Comparison of ENCODE assay signal across 11 cellular contexts in the genomic region with DNA sequence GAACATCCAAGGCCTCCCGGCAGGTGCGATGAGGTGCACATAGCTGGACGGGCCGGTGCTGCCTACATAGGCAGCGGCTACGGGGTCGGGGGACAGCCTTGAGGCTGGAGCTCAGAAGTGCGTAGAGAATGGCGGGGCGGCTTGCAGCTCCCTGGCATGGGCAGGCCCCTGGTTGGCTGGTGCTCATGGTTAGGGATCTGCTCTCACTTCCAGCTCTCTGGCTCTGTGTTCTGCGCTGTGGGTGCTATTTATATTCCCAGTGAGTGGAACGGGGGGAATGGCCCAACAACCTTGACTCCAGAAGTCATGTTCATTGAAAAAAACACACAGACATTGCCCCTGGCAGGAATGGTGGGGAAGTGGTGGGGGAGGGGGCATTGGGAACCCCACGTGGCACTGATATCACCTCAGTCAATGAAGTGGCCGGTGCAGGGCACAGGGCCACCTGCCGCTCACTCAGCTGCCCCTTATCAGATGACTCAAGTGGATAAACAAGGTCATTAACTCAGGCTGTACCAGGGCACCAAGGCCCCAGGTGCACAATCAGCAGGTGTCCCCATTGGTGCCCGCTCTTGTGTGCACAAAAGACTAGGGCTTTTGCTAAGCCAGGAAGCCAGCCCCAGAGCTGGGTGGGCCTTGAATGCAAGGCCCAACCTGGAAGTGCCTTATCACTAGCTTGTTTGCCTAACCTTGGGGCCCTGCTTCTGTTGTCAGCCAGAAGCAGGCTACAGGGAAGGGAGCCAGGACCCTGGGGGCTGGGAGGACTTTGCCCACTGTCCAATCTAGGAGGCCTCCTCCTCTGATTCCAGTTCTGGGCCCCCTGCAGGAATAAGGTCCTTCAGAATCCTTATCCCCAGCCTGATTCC. TPM values are rescaled to one million over a fixed set of nuclear protein-coding genes. Genes with fewer than 3 reads are reported as not detected.
DNase-seq lines count a peak whose midpoint lies in the region; ATAC-seq and TF ChIP-seq lines count a peak whose summit lies in the region.
"Had no signal": no experiment of that assay in that cellular context is flagged by ENCODE, and none has a peak within 500 bp of the region (broad histone marks: within the 10 kb centered on the region; RNA-seq: fewer than 3 reads in every experiment).

A gene with protein sequence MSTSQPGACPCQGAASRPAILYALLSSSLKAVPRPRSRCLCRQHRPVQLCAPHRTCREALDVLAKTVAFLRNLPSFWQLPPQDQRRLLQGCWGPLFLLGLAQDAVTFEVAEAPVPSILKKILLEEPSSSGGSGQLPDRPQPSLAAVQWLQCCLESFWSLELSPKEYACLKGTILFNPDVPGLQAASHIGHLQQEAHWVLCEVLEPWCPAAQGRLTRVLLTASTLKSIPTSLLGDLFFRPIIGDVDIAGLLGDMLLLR (minus strand): TSS at position 222 of the 866 bp plus-strand sequence. CDS start 35 bp downstream, at position 187.

- H3K4me2 ChIP-seq in HCT116 (ENCODE audit: low read length) = no peak within 1 kb of the TSS

- H3K36me3 Mint-ChIP-seq in endodermal cell (ENCODE audit: low read depth) (no peaks in the 10 kb centered on the region), progenitor cell of endocrine pancreas (ENCODE audit: insufficient read depth) (no peaks in the 10 kb centered on the region)
- H3K36me3 Mint-ChIP-seq in activated CD4-positive, alpha-beta T cell treated with anti-CD3 and anti-CD28 coated beads, Interleukin-2, amount 10 ng/mL, durations not matched to agents 24 days and 14 days (ENCODE audit: low read depth) = no peaks in the 10 kb centered on the region

- TF ChIP-seq CTCF in HCT116 (IDR thresholded peaks at IDR 0.05 in 2 of 3, conservative IDR thresholded peaks at IDR 0.05 in 1 of 3; ENCODE audit: borderline replicate concordance in 1 of 3, insufficient read depth in 1 of 3, low read depth in 2 of 3, low read length in 2 of 3) (no peak), endodermal cell (conservative IDR thresholded peaks at IDR 0.05) (no peak), progenitor cell of endocrine pancreas (IDR thresholded peaks at IDR 0.05; ENCODE audit: unreplicated experiment) (no peak)

- no peaks in the 10 kb centered on the region for H4K20me1 ChIP-seq in HCT116 (ENCODE audit: insufficient read depth)

- H3K4me3 ChIP-seq in HCT116 (replicated peaks in 1 of 2; ENCODE audit: low read depth in 1 of 2, low read length in 2 of 2) = no peak within 1 kb of the TSS
- no peak within 1 kb of the TSS for H3K4me3 ChIP-seq in endodermal cell (ENCODE audit: low read length)
- H3K4me3 ChIP-seq: SK-N-MC had no signal

- no peak for TF ChIP-seq RAD21 in HCT116 (IDR thresholded peaks at IDR 0.05; ENCODE audit: low read depth)

- 87 to 89% methylated on average over 10 to 16 of the region's 16 CpGs for WGBS in endodermal cell (ENCODE audit: insufficient coverage in 1 of 2, insufficient read length in 1 of 2), 2 experiments

- H3K4me3 Mint-ChIP-seq in endodermal cell = peak within 1 kb of the TSS; percentile 34
- peak within 1 kb of the TSS; percentile 75 for H3K4me3 Mint-ChIP-seq in progenitor cell of endocrine pancreas (ENCODE audit: low read depth)
- H3K4me3 Mint-ChIP-seq in activated CD4-positive, alpha-beta T cell treated with anti-CD3 and anti-CD28 coated beads, Interleukin-2, amount 10 ng/mL, durations not matched to agents 24 days and 14 days = no peak within 1 kb of the TSS

- ATAC-seq in HCT116 (peak; percentile 44), GM18519 (IDR thresholded peaks at IDR 0.05; ENCODE audit: low FRiP score, unreplicated experiment) (no peak), GM18861 (IDR thresholded peaks at IDR 0.05; ENCODE audit: unreplicated experiment) (no peak)

- H3K27me3 Mint-ChIP-seq in endodermal cell (ENCODE audit: insufficient read depth) = peaks cover 6% of the 10 kb centered on the region
- H3K27me3 Mint-ChIP-seq in progenitor cell of endocrine pancreas = no peaks in the 10 kb centered on the region
- peaks cover 1% of the 10 kb centered on the region for H3K27me3 Mint-ChIP-seq in activated CD4-positive, alpha-beta T cell treated with anti-CD3 and anti-CD28 coated beads, Interleukin-2, amount 10 ng/mL, durations not matched to agents 24 days and 14 days

- H3K4me1 Mint-ChIP-seq in endodermal cell (peaks cover 31% of the 10 kb centered on the region), progenitor cell of endocrine pancreas (ENCODE audit: low read depth) (peaks cover 59% of the 10 kb centered on the region)
- no peaks in the 10 kb centered on the region for H3K4me1 Mint-ChIP-seq in activated CD4-positive, alpha-beta T cell treated with anti-CD3 and anti-CD28 coated beads, Interleukin-2, amount 10 ng/mL, durations not matched to agents 24 days and 14 days

- no peak within 1 kb of the TSS for H2AFZ ChIP-seq in HCT116 (ENCODE audit: low read depth, low read length, poor library complexity, severe bottlenecking)

- no peaks in the 10 kb centered on the region for H3K9me2 ChIP-seq in HCT116 (ENCODE audit: insufficient read depth)

- POLR2A ChIA-PET in HCT116 (lab: Charles Lee) = no interaction called here

- H3K27ac ChIP-seq in HCT116 (ENCODE audit: low read depth, low read length) = no peak within 1 kb of the TSS
- H3K27ac ChIP-seq in endodermal cell (ENCODE audit: low read depth, low read length) = no peak within 1 kb of the TSS
- H3K27ac ChIP-seq: SK-N-MC had no signal

- CTCF ChIA-PET in HCT116 (lab: Charles Lee) = no interaction called here

- H3K4me1 ChIP-seq in HCT116 (ENCODE audit: control insufficient read depth in 1 of 2, insufficient read depth in 2 of 2, low read length in 2 of 2) (peaks cover 5% of the 10 kb centered on the region in 2 experiments; a peak in 2 of 4 replicates), endodermal cell (ENCODE audit: control insufficient read depth, insufficient read depth, low read length) (peaks cover 18% of the 10 kb centered on the region)

- RAD21 ChIA-PET in HCT116 (lab: Charles Lee; ENCODE audit: low non-redundant PET in 1 of 2, low total read pairs in 2 of 2, uncharacterized antibody in 2 of 2, unreplicated experiment in 2 of 2) = no interaction called here

- TF ChIP-seq POLR2A in HCT116 (IDR thresholded peaks at IDR 0.05; ENCODE audit: borderline replicate concordance, extremely low read depth, insufficient read depth, insufficient read length) = no peak

- intact Hi-C loops in HCT116 (cut with micrococcal nuclease) = no loop called here
- intact Hi-C loops in activated CD4-positive, alpha-beta T cell treated with anti-CD3 and anti-CD28 coated beads, Interleukin-2, amount 10 ng/mL, durations not matched to agents 24 days and 14 days (cut with micrococcal nuclease) = no loop called here

- H3K9me3 ChIP-seq in HCT116 (ENCODE audit: control insufficient read depth in 1 of 2, insufficient read depth in 1 of 2, low read depth in 1 of 2, low read length in 2 of 2) = no peaks in the 10 kb centered on the region
- no peaks in the 10 kb centered on the region for H3K9me3 ChIP-seq in endodermal cell (ENCODE audit: control insufficient read depth, low read length)

- H3K27me3 ChIP-seq in HCT116 (ENCODE audit: insufficient read depth, low read length) (no peaks in the 10 kb centered on the region), endodermal cell (ENCODE audit: control insufficient read depth, insufficient read depth, low read length, poor library complexity, severe bottlenecking) (no peaks in the 10 kb centered on the region)

- BruUV-seq in HCT116 (replicated peaks; lab: Mats Ljungman, UMichigan) = no TSS peak

- H3K27ac Mint-ChIP-seq in endodermal cell (peak within 1 kb of the TSS; percentile 93), progenitor cell of endocrine pancreas (peak within 1 kb of the TSS; percentile 98)
- no peak within 1 kb of the TSS for H3K27ac Mint-ChIP-seq in activated CD4-positive, alpha-beta T cell treated with anti-CD3 and anti-CD28 coated beads, Interleukin-2, amount 10 ng/mL, durations not matched to agents 24 days and 14 days

- H3K36me3 ChIP-seq in HCT116 (ENCODE audit: control insufficient read depth in 1 of 2, insufficient read depth in 2 of 2, low read length in 2 of 2) (no peaks in the 10 kb centered on the region), endodermal cell (ENCODE audit: control insufficient read depth, insufficient read depth, low read length) (no peaks in the 10 kb centered on the region)

- H3K9me3 Mint-ChIP-seq in endodermal cell (no peaks in the 10 kb centered on the region), progenitor cell of endocrine pancreas (ENCODE audit: low read depth) (no peaks in the 10 kb centered on the region)
- no peaks in the 10 kb centered on the region for H3K9me3 Mint-ChIP-seq in activated CD4-positive, alpha-beta T cell treated with anti-CD3 and anti-CD28 coated beads, Interleukin-2, amount 10 ng/mL, durations not matched to agents 24 days and 14 days

- no peaks in the 10 kb centered on the region for H3K79me2 ChIP-seq in HCT116 (ENCODE audit: insufficient read depth, low read length)

- DNase-seq in HCT116 (ENCODE audit: low read depth, low spot score) (no peak), NCI-H2196 treated with DMSO at 0.1 percent for 48 hours (lab: John Stamatoyannopoulos, UW; ENCODE audit: unreplicated experiment) (peak; percentile 97), endodermal cell (peak; percentile 77), progenitor cell of endocrine pancreas (ENCODE audit: low spot score, unreplicated experiment) (peak; percentile 71)
- no peak for DNase-seq in activated CD4-positive, alpha-beta T cell treated with anti-CD3 and anti-CD28 coated beads, Interleukin-2, amount 50 U/mL, for 48 hours
- no peak for DNase-seq in activated CD4-positive, alpha-beta T cell treated with anti-CD3 and anti-CD28 coated beads, Interleukin-2, amount 10 ng/mL, durations not matched to agents 24 days and 14 days
- DNase-seq: mesenchymal stem cell had no signal

- H3K9ac ChIP-seq in HCT116 (ENCODE audit: low read length) (no peak within 1 kb of the TSS), endodermal cell (ENCODE audit: extremely low read depth, low read length, poor library complexity, severe bottlenecking) (no peak within 1 kb of the TSS)

RNA-seq across cellular contexts. Expression of the gene that starts here (rescaled TPM):
- total RNA-seq in HCT116 (2021; ENCODE audit: unreplicated experiment) (not detected), endodermal cell (not detected), progenitor cell of endocrine pancreas (10.3 and 11.9 TPM in 2 replicates)
- 0.11 TPM in 1 of 2 replicates, not detected in the other for polyA plus RNA-seq in HCT116 (2012)
- not detected for polyA plus RNA-seq in endodermal cell (2013, experiment 1 of 2)
- polyA plus RNA-seq in endodermal cell (2013, experiment 2 of 2) = not detected
- total RNA-seq in activated CD4-positive, alpha-beta T cell treated with anti-CD3 and anti-CD28 coated beads, Interleukin-2, amount 10 ng/mL, durations not matched to agents 24 days and 14 days = not detected in 2 replicates
- total RNA-seq: Daoy had no signal

Comparison
In these comparisons a context has a peak if more than half of its experiments do, and no peak if none do; other contexts are left out.
1. RNA of the gene that starts here (total RNA-seq): 10.3 to 11.9 TPM in progenitor cell of endocrine pancreas; not detected in HCT116 (single experiment), not detected in endodermal cell and not detected in activated CD4-positive, alpha-beta T cell treated with anti-CD3 and anti-CD28 coated beads, Interleukin-2, amount 10 ng/mL, durations not matched to agents 24 days and 14 days; every median in the first group is over 10 times any median in the second.
2. Peak in ATAC-seq in HCT116; RNA of the gene not detected or under 1 TPM.
3. Peak in DNase-seq in endodermal cell; RNA of the gene not detected or under 1 TPM.
4. DNase-seq: peak in NCI-H2196 treated with DMSO at 0.1 percent for 48 hours (single experiment) and progenitor cell of endocrine pancreas (single experiment); none in HCT116 (single experiment), activated CD4-positive, alpha-beta T cell treated with anti-CD3 and anti-CD28 coated beads, Interleukin-2, amount 50 U/mL, for 48 hours (0 of 2) and activated CD4-positive, alpha-beta T cell treated with anti-CD3 and anti-CD28 coated beads, Interleukin-2, amount 10 ng/mL, durations not matched to agents 24 days and 14 days (single experiment).